In the genomic region with DNA sequence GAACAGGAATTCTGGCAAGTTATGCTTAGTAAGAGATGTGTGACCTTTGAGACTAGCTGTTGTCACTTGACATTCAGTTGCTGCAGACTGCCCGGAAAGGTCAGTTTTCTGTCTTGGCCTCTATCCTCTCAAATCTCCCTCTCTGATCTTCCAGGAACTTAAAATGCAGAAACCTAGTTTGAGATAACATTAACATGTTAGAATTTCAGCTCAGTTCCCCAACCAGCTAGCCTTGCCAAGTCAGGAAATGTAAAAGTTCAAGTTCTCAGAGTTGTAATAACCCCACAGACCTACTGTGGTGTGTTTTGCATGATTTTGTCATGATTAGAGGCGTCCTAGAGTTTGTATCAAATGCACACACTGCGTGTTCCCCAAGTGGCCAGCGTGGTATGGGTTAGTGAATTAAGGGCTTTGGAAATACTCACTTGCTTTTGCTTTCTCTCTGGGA, we compare ENCODE assay signal across 19 cellular contexts. TPM values are rescaled to one million over a fixed set of nuclear protein-coding genes. Genes with fewer than 3 reads are reported as not detected.
A peak's percentile ranks its signal among the peaks of the same experiment; 100 is the strongest.
DNase-seq lines count a peak whose midpoint lies in the region; ATAC-seq and TF ChIP-seq lines count a peak whose summit lies in the region.
"Had no signal": no experiment of that assay in that cellular context is flagged by ENCODE, and none has a peak within 500 bp of the region (broad histone marks: within the 10 kb centered on the region; RNA-seq: fewer than 3 reads in every experiment).

No MANE protein-coding gene starts in this region.

- no peak for TF ChIP-seq POLR2A in vagina (IDR thresholded peaks at IDR 0.05)

- peak overlapping the region; percentile 5 to 86 (median 70) for H3K27ac Mint-ChIP-seq in CD14-positive monocyte
- H3K27ac Mint-ChIP-seq in activated T-helper 17 cell treated with anti-CD3 and anti-CD28 coated beads, Interleukin-2, amount 50 U/mL, for 72 hours: no peak overlapping the region

- DNase-seq in CD14-positive monocyte (ENCODE audit: low spot score) (no peak), GM12865 (ENCODE audit: low read depth) (peak; percentile 63), globus pallidus (ENCODE audit: low spot score) (no peak), vagina (ENCODE audit: extremely low spot score in 2 of 2) (no peak), NCI-H1105 treated with DMSO at 0.1 percent for 48 hours (lab: John Stamatoyannopoulos, UW) (no peak)
- no peak for DNase-seq in stimulated activated CD4-positive, alpha-beta T cell treated with anti-CD3 and anti-CD28 coated beads, Interleukin-2, amount 100 ng/mL, for 24 hours
- DNase-seq: DMS153; foreskin fibroblast; mesenchymal stem cell; NCI-H1105; NCI-H2227 treated with DMSO at 0.1 percent for 48 hours; SIG-M5; sigmoid colon; stimulated activated naive CD4-positive, alpha-beta T cell treated with Interleukin-2 at 50 U/mL for 16 hours; uterus had no signal

- H3K27me3 Mint-ChIP-seq in CD14-positive monocyte (ENCODE audit: low read depth in 3 of 3): peaks cover 1 to 9% (median 2%) of the 10 kb centered on the region in 3 donors
- H3K27me3 Mint-ChIP-seq in activated T-helper 17 cell treated with anti-CD3 and anti-CD28 coated beads, Interleukin-2, amount 50 U/mL, for 72 hours: no peaks in the 10 kb centered on the region

- peaks cover 18 to 54% of the 10 kb centered on the region in 2 donors for H3K36me3 Mint-ChIP-seq in CD14-positive monocyte
- no peaks in the 10 kb centered on the region for H3K36me3 Mint-ChIP-seq in activated T-helper 17 cell treated with anti-CD3 and anti-CD28 coated beads, Interleukin-2, amount 50 U/mL, for 72 hours (ENCODE audit: low read depth)

- TF ChIP-seq RAD21 in liver (IDR thresholded peaks at IDR 0.05): peak in 1 of 2 donors; percentile 26

- H3K27ac ChIP-seq in liver (ENCODE audit: low read depth in 1 of 2, low read length in 2 of 2) (no peak overlapping the region), vagina (no peak overlapping the region)
- H3K27ac ChIP-seq: cardiac muscle cell, sigmoid colon, uterus had no signal

- no peak overlapping the region for H3K9ac ChIP-seq in liver (ENCODE audit: low read depth in 1 of 2, low read length in 2 of 2)

- TF ChIP-seq CTCF in CD14-positive monocyte (IDR thresholded peaks at IDR 0.05): no peak
- TF ChIP-seq CTCF in GM12865 (IDR thresholded peaks at IDR 0.05; ENCODE audit: insufficient read depth, low read depth, low read length, missing control alignments): no peak
- no peak for TF ChIP-seq CTCF in liver (IDR thresholded peaks at IDR 0.05; ENCODE audit: low read depth, low read length, missing input control)
- no peak for TF ChIP-seq CTCF in vagina (IDR thresholded peaks at IDR 0.05)

- H3K4me1 Mint-ChIP-seq in CD14-positive monocyte: peaks cover 84% of the 10 kb centered on the region
- peaks cover 27% of the 10 kb centered on the region for H3K4me1 Mint-ChIP-seq in activated T-helper 17 cell treated with anti-CD3 and anti-CD28 coated beads, Interleukin-2, amount 50 U/mL, for 72 hours

- H3K36me3 ChIP-seq in liver (ENCODE audit: control insufficient read depth in 4 of 4, insufficient read depth in 3 of 4, low read depth in 1 of 4, low read length in 3 of 4) (no peaks in the 10 kb centered on the region), vagina (no peaks in the 10 kb centered on the region)
- H3K36me3 ChIP-seq: cardiac muscle cell, HAP-1, sigmoid colon, uterus had no signal

- ATAC-seq in activated T-helper 17 cell treated with anti-CD3 and anti-CD28 coated beads, Interleukin-2, amount 50 U/mL, for 72 hours (replicated peaks): peak; percentile 35

- peaks cover 0 to 11% (median 0%) of the 10 kb centered on the region in 7 donors for H3K9me3 Mint-ChIP-seq in CD14-positive monocyte
- no peaks in the 10 kb centered on the region for H3K9me3 Mint-ChIP-seq in activated T-helper 17 cell treated with anti-CD3 and anti-CD28 coated beads, Interleukin-2, amount 50 U/mL, for 72 hours

- peak overlapping the region; percentile 9; the same call in 1 of the 2 replicates for H3K4me3 ChIP-seq in GM12865 (ENCODE audit: low read depth, low read length)
- no peak overlapping the region for H3K4me3 ChIP-seq in liver (ENCODE audit: low read depth in 1 of 3, low read length in 3 of 3)
- H3K4me3 ChIP-seq in vagina: no peak overlapping the region
- H3K4me3 ChIP-seq: cardiac muscle cell, HAP-1, sigmoid colon, uterus had no signal

- no peaks in the 10 kb centered on the region for H3K9me3 ChIP-seq in liver (ENCODE audit: control insufficient read depth in 4 of 4, low read length in 3 of 4)
- no peaks in the 10 kb centered on the region for H3K9me3 ChIP-seq in vagina
- H3K9me3 ChIP-seq: sigmoid colon, uterus had no signal

- intact Hi-C loops in CD14-positive monocyte (cut with micrococcal nuclease) (loop anchor here in 1 of 2 donors (5.0 kb wide), 2 partner anchors 42 to 117 kb away; no protein-coding TSS in a partner anchor), vagina (cut with DNase I) (no loop called here)

- H3K4me1 ChIP-seq in liver (ENCODE audit: control insufficient read depth in 4 of 4, insufficient read depth in 4 of 4, low read length in 3 of 4) (peaks cover 0 to 3% (median 0%) of the 10 kb centered on the region in 4 donors), vagina (no peaks in the 10 kb centered on the region)
- H3K4me1 ChIP-seq: HAP-1, uterus had no signal

- no peaks in the 10 kb centered on the region for H3K27me3 ChIP-seq in liver (ENCODE audit: control insufficient read depth in 4 of 4, insufficient read depth in 4 of 4, low read length in 3 of 4)
- no peaks in the 10 kb centered on the region for H3K27me3 ChIP-seq in vagina
- H3K27me3 ChIP-seq: cardiac muscle cell, sigmoid colon, uterus had no signal

- H3K4me3 Mint-ChIP-seq in CD14-positive monocyte: no peak overlapping the region
- H3K4me3 Mint-ChIP-seq in activated T-helper 17 cell treated with anti-CD3 and anti-CD28 coated beads, Interleukin-2, amount 50 U/mL, for 72 hours: peak overlapping the region; percentile 33

- WGBS in liver: 58% methylated on average over 4 of the region's 4 CpGs

TF ChIP-seq in liver, 16 proteins besides CTCF, POLR2A, EP300 and RAD21:
- peak in 1 of 2 donors; percentile 26 for TF ChIP-seq JUND (IDR thresholded peaks at IDR 0.05)
- peak; percentile 24 to 70 for TF ChIP-seq RXRA (IDR thresholded peaks at IDR 0.05)
- TF ChIP-seq NR2F2 (IDR thresholded peaks at IDR 0.05): peak; percentile 47
- peak; percentile 80 to 81 for TF ChIP-seq HNF4A (conservative IDR thresholded peaks at IDR 0.05)
- TF ChIP-seq, protein P1, sequence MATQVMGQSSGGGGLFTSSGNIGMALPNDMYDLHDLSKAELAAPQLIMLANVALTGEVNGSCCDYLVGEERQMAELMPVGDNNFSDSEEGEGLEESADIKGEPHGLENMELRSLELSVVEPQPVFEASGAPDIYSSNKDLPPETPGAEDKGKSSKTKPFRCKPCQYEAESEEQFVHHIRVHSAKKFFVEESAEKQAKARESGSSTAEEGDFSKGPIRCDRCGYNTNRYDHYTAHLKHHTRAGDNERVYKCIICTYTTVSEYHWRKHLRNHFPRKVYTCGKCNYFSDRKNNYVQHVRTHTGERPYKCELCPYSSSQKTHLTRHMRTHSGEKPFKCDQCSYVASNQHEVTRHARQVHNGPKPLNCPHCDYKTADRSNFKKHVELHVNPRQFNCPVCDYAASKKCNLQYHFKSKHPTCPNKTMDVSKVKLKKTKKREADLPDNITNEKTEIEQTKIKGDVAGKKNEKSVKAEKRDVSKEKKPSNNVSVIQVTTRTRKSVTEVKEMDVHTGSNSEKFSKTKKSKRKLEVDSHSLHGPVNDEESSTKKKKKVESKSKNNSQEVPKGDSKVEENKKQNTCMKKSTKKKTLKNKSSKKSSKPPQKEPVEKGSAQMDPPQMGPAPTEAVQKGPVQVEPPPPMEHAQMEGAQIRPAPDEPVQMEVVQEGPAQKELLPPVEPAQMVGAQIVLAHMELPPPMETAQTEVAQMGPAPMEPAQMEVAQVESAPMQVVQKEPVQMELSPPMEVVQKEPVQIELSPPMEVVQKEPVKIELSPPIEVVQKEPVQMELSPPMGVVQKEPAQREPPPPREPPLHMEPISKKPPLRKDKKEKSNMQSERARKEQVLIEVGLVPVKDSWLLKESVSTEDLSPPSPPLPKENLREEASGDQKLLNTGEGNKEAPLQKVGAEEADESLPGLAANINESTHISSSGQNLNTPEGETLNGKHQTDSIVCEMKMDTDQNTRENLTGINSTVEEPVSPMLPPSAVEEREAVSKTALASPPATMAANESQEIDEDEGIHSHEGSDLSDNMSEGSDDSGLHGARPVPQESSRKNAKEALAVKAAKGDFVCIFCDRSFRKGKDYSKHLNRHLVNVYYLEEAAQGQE (IDR thresholded peaks at IDR 0.05): no peak
- TF ChIP-seq, protein P2, sequence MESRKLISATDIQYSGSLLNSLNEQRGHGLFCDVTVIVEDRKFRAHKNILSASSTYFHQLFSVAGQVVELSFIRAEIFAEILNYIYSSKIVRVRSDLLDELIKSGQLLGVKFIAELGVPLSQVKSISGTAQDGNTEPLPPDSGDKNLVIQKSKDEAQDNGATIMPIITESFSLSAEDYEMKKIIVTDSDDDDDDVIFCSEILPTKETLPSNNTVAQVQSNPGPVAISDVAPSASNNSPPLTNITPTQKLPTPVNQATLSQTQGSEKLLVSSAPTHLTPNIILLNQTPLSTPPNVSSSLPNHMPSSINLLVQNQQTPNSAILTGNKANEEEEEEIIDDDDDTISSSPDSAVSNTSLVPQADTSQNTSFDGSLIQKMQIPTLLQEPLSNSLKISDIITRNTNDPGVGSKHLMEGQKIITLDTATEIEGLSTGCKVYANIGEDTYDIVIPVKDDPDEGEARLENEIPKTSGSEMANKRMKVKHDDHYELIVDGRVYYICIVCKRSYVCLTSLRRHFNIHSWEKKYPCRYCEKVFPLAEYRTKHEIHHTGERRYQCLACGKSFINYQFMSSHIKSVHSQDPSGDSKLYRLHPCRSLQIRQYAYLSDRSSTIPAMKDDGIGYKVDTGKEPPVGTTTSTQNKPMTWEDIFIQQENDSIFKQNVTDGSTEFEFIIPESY (IDR thresholded peaks at IDR 0.05): peak; percentile 41
- no peak for TF ChIP-seq TAF1 (conservative IDR thresholded peaks at IDR 0.05)
- TF ChIP-seq HNF4G (IDR thresholded peaks at IDR 0.05): peak; percentile 40
- TF ChIP-seq SP1 (IDR thresholded peaks at IDR 0.05): peak; percentile 6

RNA-seq across cellular contexts. Expression of a gene that starts 46.6 kb away (rescaled TPM):
- 100 to 1,000 TPM; 107 to 117 TPM for polyA plus RNA-seq in CD14-positive monocyte
- 10 to 100 TPM; 23.3 to 27.4 TPM for total RNA-seq in activated T-helper 17 cell treated with anti-CD3 and anti-CD28 coated beads, Interleukin-2, amount 50 U/mL, for 72 hours
- total RNA-seq in liver: 10 to 100 TPM in 1 of 2 donors, 1 to 10 TPM in 1; 9.5 to 31.0 TPM
- polyA plus RNA-seq in liver: 10 to 100 TPM; 18.0 to 22.1 TPM
- 57.5 TPM for total RNA-seq in vagina

RNA-seq across cellular contexts. Expression of a gene that starts 52.7 kb away (rescaled TPM):
- 1 to 10 TPM; 3.0 to 6.4 TPM for polyA plus RNA-seq in CD14-positive monocyte
- total RNA-seq in activated T-helper 17 cell treated with anti-CD3 and anti-CD28 coated beads, Interleukin-2, amount 50 U/mL, for 72 hours: 100 to 1,000 TPM; 477 to 704 TPM
- 1 to 10 TPM; 1.0 to 1.2 TPM for total RNA-seq in liver
- polyA plus RNA-seq in liver: 1 to 10 TPM in 1 of 2 donors, under 1 TPM in 1; 0.68 to 1.6 TPM
- total RNA-seq in vagina: 2.9 TPM
- total RNA-seq: cardiac muscle cell had no signal
- polyA plus RNA-seq: cardiac muscle cell had no signal

Comparison
In these comparisons a context has a peak if more than half of its experiments do, and no peak if none do; other contexts are left out.
1. RNA of a gene that starts 52.7 kb away (total RNA-seq): 477 to 704 TPM in activated T-helper 17 cell treated with anti-CD3 and anti-CD28 coated beads, Interleukin-2, amount 50 U/mL, for 72 hours; 2.9 TPM in vagina (single experiment) and 1.0 to 1.2 TPM in liver; every median in the first group is over 100 times any median in the second.